In the genomic region with DNA sequence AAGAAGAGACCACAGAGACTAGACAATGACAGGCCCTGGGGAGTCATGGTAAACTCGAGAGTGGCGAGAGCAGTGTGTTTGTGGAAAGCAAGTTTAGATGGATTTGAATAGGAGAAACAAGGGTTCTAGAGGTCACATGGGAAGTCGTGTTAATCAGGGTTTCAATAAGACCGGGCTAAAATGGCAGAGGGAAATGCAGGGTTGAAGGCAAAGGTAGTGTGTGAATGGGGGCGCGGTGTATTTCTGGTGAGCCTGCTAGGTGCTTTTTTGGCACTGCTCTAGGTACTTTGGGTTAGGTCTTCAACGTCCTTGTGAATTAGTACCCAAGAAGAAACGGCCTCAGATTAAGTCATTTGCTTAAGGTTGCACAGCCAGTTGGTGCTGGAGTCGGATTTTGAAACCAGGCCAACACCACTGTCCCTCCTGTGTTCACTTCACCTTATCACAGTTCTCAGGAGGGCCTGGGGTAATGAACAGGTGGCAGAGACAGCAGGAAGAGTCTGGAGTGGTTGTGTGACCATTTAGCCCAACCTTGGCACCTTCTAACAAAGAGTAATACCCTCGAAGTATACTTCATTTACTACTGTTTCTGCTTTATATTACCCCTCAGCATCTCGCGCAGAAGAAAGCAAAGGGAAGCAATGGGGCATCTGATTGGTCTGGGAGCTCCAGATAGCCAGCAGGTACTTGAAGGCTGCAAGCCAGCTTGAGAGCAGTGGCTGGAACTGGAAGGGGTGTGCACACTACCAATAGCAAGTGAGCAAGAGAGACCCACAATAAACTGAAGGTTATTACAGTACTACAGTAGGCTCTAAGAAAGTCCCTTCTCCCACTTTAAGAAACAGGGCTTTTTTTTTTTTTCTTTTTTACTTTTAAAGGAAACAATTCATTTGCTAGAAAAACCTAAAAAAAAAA, we compare ENCODE assay signal across 14 cellular contexts. TPM values are rescaled to one million over a fixed set of nuclear protein-coding genes. Genes with fewer than 3 reads are reported as not detected.
DNase-seq lines count a peak whose midpoint lies in the region; ATAC-seq and TF ChIP-seq lines count a peak whose summit lies in the region.
"Had no signal": no experiment of that assay in that cellular context is flagged by ENCODE, and none has a peak within 500 bp of the region (broad histone marks: within the 10 kb centered on the region; RNA-seq: fewer than 3 reads in every experiment).

No MANE protein-coding gene starts in this region.

- H3K36me3 ChIP-seq in DND-41 (ENCODE audit: insufficient read depth, low read length) (peaks cover 19% of the 10 kb centered on the region; the same call in 1 of the 2 replicates), PC-3 (ENCODE audit: low read depth, low read length) (peaks cover 12% of the 10 kb centered on the region; the same call in 1 of the 2 replicates)

- H3K79me2 ChIP-seq in DND-41 (ENCODE audit: insufficient read depth, low read length): no peaks in the 10 kb centered on the region
- H3K79me2 ChIP-seq in PC-3 (ENCODE audit: low read length): no peaks in the 10 kb centered on the region

- POLR2A ChIA-PET in PC-3 (lab: Charles Lee; ENCODE audit: unreplicated experiment): no interaction called here

- no peak for DNase-seq in DND-41
- peak; percentile 29 for DNase-seq in PC-3
- peak; percentile 17 for DNase-seq in iPS-NIHi11 (ENCODE audit: low spot score)
- no peak for DNase-seq in A172 (ENCODE audit: low spot score)
- DNase-seq in D341Med (ENCODE audit: low spot score): no peak
- DNase-seq: activated CD8-positive, alpha-beta memory T cell treated with anti-CD3 and anti-CD28 coated beads, Interleukin-2, amount 50 U/mL, for 4 hours; adrenal gland; NCI-H1930 had no signal

- H3F3A ChIP-seq in PC-3 (ENCODE audit: low read length, unreplicated experiment): no peaks in the 10 kb centered on the region

- no peak overlapping the region for H3K9ac ChIP-seq in DND-41 (ENCODE audit: low read depth, low read length)
- H3K9ac ChIP-seq in PC-3 (ENCODE audit: low read length): no peak overlapping the region
- H3K9ac ChIP-seq: BLaER1 treated with 17β-estradiol and CSF1 and Interleukin-3, amounts not matched to agents 10 nM and 100 nM had no signal

- H3K4me1 ChIP-seq in DND-41 (ENCODE audit: insufficient read depth, low read length) (no peaks in the 10 kb centered on the region), PC-3 (ENCODE audit: insufficient read depth, low read length) (peaks cover 11% of the 10 kb centered on the region)

- H3K4me3 ChIP-seq in DND-41 (ENCODE audit: low read depth in 1 of 2, low read length in 2 of 2): no peak overlapping the region
- H3K4me3 ChIP-seq in PC-3 (ENCODE audit: low read length): no peak overlapping the region
- H3K4me3 ChIP-seq: adrenal gland; BLaER1 treated with 17β-estradiol and CSF1 and Interleukin-3, amounts not matched to agents 10 nM and 100 nM; right atrium auricular region had no signal

- H3K4me2 ChIP-seq in DND-41 (ENCODE audit: insufficient read depth, low read length) (no peak overlapping the region), PC-3 (ENCODE audit: low read length) (no peak overlapping the region)
- H3K4me2 ChIP-seq: BLaER1 treated with 17β-estradiol and CSF1 and Interleukin-3, amounts not matched to agents 10 nM and 100 nM had no signal

- CTCF ChIA-PET in PC-3 (lab: Charles Lee): interaction anchor here (0.6 kb wide), 1 partner anchor 64 kb away, joined by 3 read pairs; no protein-coding TSS in a partner anchor

- H3K27ac ChIP-seq in 22Rv1 (peak overlapping the region; percentile 18; the same call in 1 of the 2 replicates), DND-41 (ENCODE audit: low read length) (no peak overlapping the region), PC-3 (ENCODE audit: low read length) (no peak overlapping the region)
- H3K27ac ChIP-seq: adrenal gland; BLaER1 treated with 17β-estradiol and CSF1 and Interleukin-3, amounts not matched to agents 10 nM and 100 nM; right atrium auricular region had no signal

- no peaks in the 10 kb centered on the region for H3K4me1 Mint-ChIP-seq in activated T-helper 17 cell treated with anti-CD3 and anti-CD28 coated beads, Interleukin-2, amount 50 U/mL, for 72 hours

- ATAC-seq in DND-41 (ENCODE audit: insufficient read depth, low read depth): peak; percentile 38
- peak; percentile 12; the same call in 1 of the 2 replicates for ATAC-seq in PC-3
- no peak for ATAC-seq in activated T-helper 17 cell treated with anti-CD3 and anti-CD28 coated beads, Interleukin-2, amount 50 U/mL, for 72 hours (replicated peaks)
- no peak for ATAC-seq in GM18511 (IDR thresholded peaks at IDR 0.05; ENCODE audit: unreplicated experiment)

- H3K27me3 ChIP-seq in DND-41 (ENCODE audit: insufficient read depth, low read length, poor library complexity): no peaks in the 10 kb centered on the region
- H3K27me3 ChIP-seq in PC-3 (ENCODE audit: low read length): no peaks in the 10 kb centered on the region
- H3K27me3 ChIP-seq: adrenal gland; BLaER1 treated with 17β-estradiol and CSF1 and Interleukin-3, amounts not matched to agents 10 nM and 100 nM; right atrium auricular region had no signal

- H3K4me3 Mint-ChIP-seq in activated T-helper 17 cell treated with anti-CD3 and anti-CD28 coated beads, Interleukin-2, amount 50 U/mL, for 72 hours: no peak overlapping the region
- H3K4me3 Mint-ChIP-seq: dendritic cell treated with granulocyte-macrophage colony-stimulating factor and Interleukin-4, amounts not matched to agents 40 ng/mL and 50 ng/mL, for 4 days had no signal

- H3K9me3 ChIP-seq in DND-41 (ENCODE audit: insufficient read depth, low read length, severe bottlenecking) (no peaks in the 10 kb centered on the region), PC-3 (ENCODE audit: low read length) (no peaks in the 10 kb centered on the region)
- H3K9me3 ChIP-seq: adrenal gland; BLaER1 treated with 17β-estradiol and CSF1 and Interleukin-3, amounts not matched to agents 10 nM and 100 nM; right atrium auricular region had no signal

- TF ChIP-seq CTCF in 22Rv1 (IDR thresholded peaks at IDR 0.05) (no peak), DND-41 (IDR thresholded peaks at IDR 0.05; ENCODE audit: borderline replicate concordance, extremely low read depth, low read length, poor library complexity, severe bottlenecking) (no peak), PC-3 (conservative IDR thresholded peaks at IDR 0.05; ENCODE audit: low read depth, low read length) (no peak)

- H3K9me2 ChIP-seq in PC-3 (replicated peaks; ENCODE audit: low read length): no peaks in the 10 kb centered on the region

- H4K20me1 ChIP-seq in DND-41 (ENCODE audit: insufficient read depth, low read length): no peaks in the 10 kb centered on the region; the same call in 1 of the 2 replicates
- no peaks in the 10 kb centered on the region for H4K20me1 ChIP-seq in PC-3 (ENCODE audit: low read length)

- H3K9me3 Mint-ChIP-seq in activated T-helper 17 cell treated with anti-CD3 and anti-CD28 coated beads, Interleukin-2, amount 50 U/mL, for 72 hours: no peaks in the 10 kb centered on the region
- H3K9me3 Mint-ChIP-seq: dendritic cell treated with granulocyte-macrophage colony-stimulating factor and Interleukin-4, amounts not matched to agents 40 ng/mL and 50 ng/mL, for 4 days had no signal

- intact Hi-C loops in PC-3 (cut with micrococcal nuclease): no loop called here

- H2AFZ ChIP-seq in DND-41 (ENCODE audit: low read depth, low read length): no peak overlapping the region
- no peak overlapping the region for H2AFZ ChIP-seq in PC-3 (ENCODE audit: low read length)

- peaks cover 29% of the 10 kb centered on the region for H3K36me3 Mint-ChIP-seq in activated T-helper 17 cell treated with anti-CD3 and anti-CD28 coated beads, Interleukin-2, amount 50 U/mL, for 72 hours (ENCODE audit: low read depth)

- no peak overlapping the region for H3K27ac Mint-ChIP-seq in activated T-helper 17 cell treated with anti-CD3 and anti-CD28 coated beads, Interleukin-2, amount 50 U/mL, for 72 hours
- H3K27ac Mint-ChIP-seq: dendritic cell treated with granulocyte-macrophage colony-stimulating factor and Interleukin-4, amounts not matched to agents 40 ng/mL and 50 ng/mL, for 4 days had no signal

- no peaks in the 10 kb centered on the region for H3K27me3 Mint-ChIP-seq in activated T-helper 17 cell treated with anti-CD3 and anti-CD28 coated beads, Interleukin-2, amount 50 U/mL, for 72 hours
- H3K27me3 Mint-ChIP-seq: dendritic cell treated with granulocyte-macrophage colony-stimulating factor and Interleukin-4, amounts not matched to agents 40 ng/mL and 50 ng/mL, for 4 days had no signal

- BruUV-seq in PC-3 (replicated peaks; lab: Mats Ljungman, UMichigan): TSS peak; percentile 13

RNA-seq across cellular contexts. Expression of gene GAREM2, which starts 33.4 kb away (rescaled TPM):
- 1.4 and 1.8 TPM in 2 replicates for total RNA-seq in PC-3 (2014; rRNA removed)
- total RNA-seq in A172 (2014; rRNA removed; shearing (Covaris generic)): 3.8 and 5.3 TPM in 2 replicates
- total RNA-seq in activated T-helper 17 cell treated with anti-CD3 and anti-CD28 coated beads, Interleukin-2, amount 50 U/mL, for 72 hours: 1 to 10 TPM; 2.1 TPM

Comparison
In these comparisons a context has a peak if more than half of its experiments do, and no peak if none do; other contexts are left out.
1. ATAC-seq: peak in DND-41 (single experiment) and PC-3 (single experiment); none in activated T-helper 17 cell treated with anti-CD3 and anti-CD28 coated beads, Interleukin-2, amount 50 U/mL, for 72 hours (single experiment) and GM18511 (single experiment).
2. DNase-seq: peak in PC-3 (single experiment) and iPS-NIHi11 (single experiment); none in DND-41 (single experiment), A172 (single experiment) and D341Med (single experiment).